Comparison of ENCODE assay signal across 8 cellular contexts in the genomic region with DNA sequence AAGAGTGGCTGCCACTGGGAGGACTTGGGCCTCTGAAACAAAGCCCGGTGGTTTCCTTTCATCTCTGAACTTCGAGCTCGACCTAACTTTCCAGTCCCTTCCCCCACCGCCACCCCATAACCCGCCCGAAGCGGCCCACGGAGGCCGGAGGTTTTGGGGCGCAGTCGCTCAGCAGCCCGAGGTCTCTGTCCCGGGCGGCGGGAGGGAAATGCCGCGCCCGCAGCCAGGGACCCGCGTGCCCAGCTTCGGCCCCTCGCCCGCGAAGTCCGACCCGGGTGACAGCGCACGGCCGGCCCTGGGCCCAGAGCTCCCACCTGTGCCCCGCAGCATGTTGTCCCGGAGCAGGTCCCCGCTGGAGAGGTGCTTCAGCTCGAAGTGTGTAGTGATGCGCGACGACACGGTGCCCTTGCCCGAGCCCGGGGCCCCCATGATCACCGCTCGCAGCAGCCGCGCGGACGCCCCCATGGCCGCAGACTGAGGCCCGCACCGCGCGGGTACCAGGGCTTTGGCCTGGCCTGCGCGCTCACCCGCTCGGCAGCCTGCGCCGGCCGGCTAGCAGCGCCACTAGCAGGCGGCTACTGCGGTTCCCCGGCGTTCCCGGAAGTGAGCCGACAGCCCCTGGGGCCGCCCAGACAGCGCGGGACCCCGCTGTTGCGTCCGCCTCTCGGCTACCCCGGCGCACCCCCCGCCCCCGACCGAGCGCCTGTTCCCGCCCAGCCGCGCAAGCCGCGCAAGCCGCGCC. TPM values are rescaled to one million over a fixed set of nuclear protein-coding genes. Genes with fewer than 3 reads are reported as not detected.
DNase-seq lines count a peak whose midpoint lies in the region; ATAC-seq, FAIRE-seq and TF ChIP-seq lines count a peak whose summit lies in the region.

A gene (minus strand): TSS at position 580 of the 742 bp plus-strand sequence. CDS start 115 bp downstream, at position 465.

- intact Hi-C loops in kidney (cut with DNase I), result no loop called here

- no peak for FAIRE-seq in kidney (lab: Jason Lieb, UNC)

- TF ChIP-seq CTCF in kidney (IDR thresholded peaks at IDR 0.05; ENCODE audit: borderline replicate concordance, extremely low read depth, insufficient read depth), result peak; percentile 16

- peaks cover 5 to 14% of the 10 kb centered on the region in 2 donors for H3K4me1 ChIP-seq in kidney (ENCODE audit: control insufficient read depth in 1 of 2, insufficient read depth in 1 of 2, low read depth in 1 of 2, low read length in 2 of 2)

- DNase-seq in AG08395 (ENCODE audit: low spot score), result peak; percentile 93
- DNase-seq in NCI-H2227 (lab: John Stamatoyannopoulos, UW; ENCODE audit: unreplicated experiment), result peak; percentile 90
- DNase-seq in activated CD4-positive, CD25-positive, alpha-beta regulatory T cell treated with anti-CD3 and anti-CD28 coated beads, Interleukin-2, amount 50 U/mL, for 72 hours, result peak; percentile 82
- DNase-seq in cerebellar cortex (ENCODE audit: low spot score), result peak; percentile 77
- peak; percentile 97 for DNase-seq in kidney
- DNase-seq in stimulated activated CD4-positive, alpha-beta T cell treated with anti-CD3 and anti-CD28 coated beads, Interleukin-15, amount 100 ng/mL, for 24 hours, result peak; percentile 92

- H3K9me3 ChIP-seq in kidney (ENCODE audit: control insufficient read depth in 1 of 2, low read length in 2 of 2), result no peaks in the 10 kb centered on the region

- no peaks in the 10 kb centered on the region for H3K36me3 ChIP-seq in kidney (ENCODE audit: control insufficient read depth in 1 of 2, insufficient read depth in 2 of 2, low read length in 2 of 2)

- peak within 1 kb of the TSS; percentile 90 to 93 for H3K9ac ChIP-seq in kidney (ENCODE audit: low read length in 2 of 2)

- peak within 1 kb of the TSS; percentile 98 to 99 for H3K27ac ChIP-seq in kidney (ENCODE audit: low read depth in 2 of 2, low read length in 2 of 2)

- ATAC-seq in GM18867 (IDR thresholded peaks at IDR 0.05; ENCODE audit: unreplicated experiment) (peak; percentile 89), HG03095 (IDR thresholded peaks at IDR 0.05; ENCODE audit: unreplicated experiment) (peak; percentile 92)

- peak within 1 kb of the TSS; percentile 82 to 96 for H3K4me3 ChIP-seq in kidney (ENCODE audit: low read length in 2 of 2)

RNA-seq across cellular contexts. Expression of the gene that starts here (rescaled TPM):
- total RNA-seq in kidney, result 70.9 TPM
- polyA plus RNA-seq in kidney (ENCODE audit: insufficient read depth, low read depth, low replicate concordance), result 93.5 TPM

Comparison
In these comparisons a context has a peak if more than half of its experiments do, and no peak if none do; other contexts are left out.
1. Peak in every context shown above with its lines: DNase-seq, ATAC-seq, H3K4me3 ChIP-seq and H3K27ac ChIP-seq.